In genomic region chr4:176925962-176926361, GRCh38 we compare ENCODE assay signal across 27 cellular contexts.
"Had no signal": no experiment of that assay in that cellular context is flagged by ENCODE, and none has a peak within 500 bp of the region (broad histone marks: within the 10 kb centered on the region; RNA-seq: fewer than 3 reads in every experiment).

No MANE protein-coding gene starts in this region.

- H3K4me1 ChIP-seq: left lung, lower lobe of right lung, right atrium auricular region, right lobe of liver, tibial nerve, uterus had no signal

- DNase-seq: left colon; left lung; lower lobe of right lung; mammary epithelial cell; mesenchymal stem cell; naive thymus-derived CD8-positive, alpha-beta T cell; occipital lobe; ovary; right lobe of liver; stimulated activated CD4-positive, alpha-beta T cell treated with anti-CD3 and anti-CD28 coated beads, Interleukin-1b, Interleukin-23, amount 100 ng/mL, for 48 hours; stimulated activated CD4-positive, alpha-beta T cell treated with anti-CD3 and anti-CD28 coated beads, Interleukin-2, amount 100 ng/mL, for 48 hours; stimulated activated CD4-positive, alpha-beta T cell treated with anti-CD3 and anti-CD28 coated beads, Interleukin-4, amount 100 ng/mL, for 4 hours; stimulated activated CD8-positive, alpha-beta memory T cell treated with anti-CD3 and anti-CD28 coated beads, Interleukin-4, amount 100 ng/mL, for 48 hours; stimulated activated naive CD4-positive, alpha-beta T cell treated with Interleukin-2 at 50 U/mL for 16 hours; stimulated activated naive CD8-positive, alpha-beta T cell treated with anti-CD3 and anti-CD28 coated beads, Interleukin-15, amount 100 ng/mL, for 72 hours; substantia nigra; uterus had no signal

- H3K4me1 Mint-ChIP-seq: naive thymus-derived CD8-positive, alpha-beta T cell; neural crest cell; stimulated activated memory B cell treated with anti-CD40 and anti-IgM and Interleukin-4, amounts not matched to agents 10 μg/mL and 1 μg/mL and 100 μg/mL, for 72 hours; stimulated activated naive CD8-positive, alpha-beta T cell treated with anti-CD3 and anti-CD28 coated beads, Interleukin-15, amount 100 ng/mL, for 72 hours had no signal

- H3K27ac Mint-ChIP-seq: naive thymus-derived CD8-positive, alpha-beta T cell; nephron; progenitor cell of endocrine pancreas; stimulated activated memory B cell treated with anti-CD40 and anti-IgM and Interleukin-4, amounts not matched to agents 10 μg/mL and 1 μg/mL and 100 μg/mL, for 72 hours; stimulated activated naive CD8-positive, alpha-beta T cell treated with anti-CD3 and anti-CD28 coated beads, Interleukin-15, amount 100 ng/mL, for 72 hours; type B pancreatic cell had no signal

- H3K27ac ChIP-seq: left lung, lower lobe of right lung, neutrophil, ovary, right atrium auricular region, right lobe of liver, tibial nerve, uterus had no signal

- FAIRE-seq: keratinocyte had no signal

- H3K9me3 Mint-ChIP-seq: nephron; neural crest cell; stimulated activated memory B cell treated with anti-CD40 and anti-IgM and Interleukin-4, amounts not matched to agents 10 μg/mL and 1 μg/mL and 100 μg/mL, for 72 hours; stimulated activated naive CD8-positive, alpha-beta T cell treated with anti-CD3 and anti-CD28 coated beads, Interleukin-15, amount 100 ng/mL, for 72 hours; type B pancreatic cell had no signal

- H3K36me3 Mint-ChIP-seq: naive thymus-derived CD8-positive, alpha-beta T cell; stimulated activated memory B cell treated with anti-CD40 and anti-IgM and Interleukin-4, amounts not matched to agents 10 μg/mL and 1 μg/mL and 100 μg/mL, for 72 hours; type B pancreatic cell had no signal

- H3K4me3 ChIP-seq: left lung, lower lobe of right lung, ovary, right atrium auricular region, right lobe of liver, smooth muscle cell, tibial nerve, uterus had no signal

- H3K9me3 ChIP-seq: left lung, lower lobe of right lung, neutrophil, ovary, right atrium auricular region, right lobe of liver, tibial nerve, uterus had no signal

- H3K36me3 ChIP-seq: left lung, lower lobe of right lung, neutrophil, ovary, right atrium auricular region, right lobe of liver, tibial nerve, uterus had no signal

- H3K27me3 Mint-ChIP-seq: naive thymus-derived CD8-positive, alpha-beta T cell; progenitor cell of endocrine pancreas; stimulated activated memory B cell treated with anti-CD40 and anti-IgM and Interleukin-4, amounts not matched to agents 10 μg/mL and 1 μg/mL and 100 μg/mL, for 72 hours; stimulated activated naive CD8-positive, alpha-beta T cell treated with anti-CD3 and anti-CD28 coated beads, Interleukin-15, amount 100 ng/mL, for 72 hours; type B pancreatic cell had no signal

- H3K4me3 Mint-ChIP-seq: naive thymus-derived CD8-positive, alpha-beta T cell; nephron; neural crest cell; stimulated activated memory B cell treated with anti-CD40 and anti-IgM and Interleukin-4, amounts not matched to agents 10 μg/mL and 1 μg/mL and 100 μg/mL, for 72 hours; stimulated activated naive CD8-positive, alpha-beta T cell treated with anti-CD3 and anti-CD28 coated beads, Interleukin-15, amount 100 ng/mL, for 72 hours; type B pancreatic cell had no signal

- H3K27me3 ChIP-seq: left lung, neutrophil, ovary, right atrium auricular region, right lobe of liver, tibial nerve, uterus had no signal

- ATAC-seq: left colon; left lung; lower lobe of right lung; naive thymus-derived CD8-positive, alpha-beta T cell; right lobe of liver; stimulated activated memory B cell treated with anti-CD40 and anti-IgM and Interleukin-4, amounts not matched to agents 10 μg/mL and 1 μg/mL and 100 μg/mL, for 72 hours; stimulated activated naive CD8-positive, alpha-beta T cell treated with anti-CD3 and anti-CD28 coated beads, Interleukin-15, amount 100 ng/mL, for 72 hours had no signal
